In the genomic region with DNA sequence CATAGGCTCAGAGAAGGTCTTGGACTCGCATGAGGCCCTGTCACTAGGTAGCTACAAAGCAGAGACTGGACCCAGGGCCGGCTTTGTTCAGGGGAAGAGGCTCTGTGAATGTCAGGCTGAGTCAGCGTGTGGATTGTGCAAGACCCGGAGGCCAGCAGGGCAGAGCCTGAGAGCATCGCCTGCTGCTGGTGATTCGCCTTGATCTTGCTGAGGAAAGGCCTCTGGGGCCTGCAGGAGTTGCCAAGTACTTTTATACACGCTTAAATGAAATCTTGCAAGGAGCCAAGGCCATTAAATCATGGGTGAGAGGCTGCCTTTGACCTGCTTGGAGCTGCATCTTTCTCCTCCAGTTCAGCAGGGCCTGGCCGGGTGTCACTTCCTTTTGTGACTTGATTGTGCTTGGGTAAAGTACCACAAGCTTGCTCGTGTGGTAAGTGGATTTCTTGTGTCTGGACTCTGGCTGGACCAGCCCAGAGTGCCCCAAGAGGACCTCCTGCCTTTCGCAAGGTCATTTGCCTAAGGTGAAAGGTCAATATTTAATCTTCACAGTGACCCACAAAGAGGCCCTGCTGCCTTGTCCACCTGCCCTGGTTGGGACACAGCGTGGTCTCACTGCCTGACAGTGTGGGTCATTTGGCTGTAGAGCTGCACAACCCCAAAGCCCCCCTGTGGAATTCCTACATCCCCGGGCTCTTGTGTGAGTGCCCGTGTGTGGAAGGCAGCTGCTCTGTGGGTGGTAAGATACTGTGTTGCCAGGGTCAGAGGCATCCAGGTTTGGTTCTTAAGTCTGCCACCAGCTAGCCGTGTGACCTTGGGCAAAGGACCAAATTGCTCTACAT, we compare ENCODE assay signal across 8 cellular contexts. TPM values are rescaled to one million over a fixed set of nuclear protein-coding genes. Genes with fewer than 3 reads are reported as not detected.
DNase-seq lines count a peak whose midpoint lies in the region; ATAC-seq and TF ChIP-seq lines count a peak whose summit lies in the region.

No MANE protein-coding gene starts in this region.

- peaks cover 0 to 6% (median 0%) of the 10 kb centered on the region in 7 donors for H3K9me3 Mint-ChIP-seq in CD14-positive monocyte
- H3K9me3 Mint-ChIP-seq in activated CD4-positive, alpha-beta T cell treated with anti-CD3 and anti-CD28 coated beads, Interleukin-2, amount 10 ng/mL, durations not matched to agents 7 days and 5 days: peaks cover 5% of the 10 kb centered on the region

- TF ChIP-seq POLR2A in IMR-90 (IDR thresholded peaks at IDR 0.05; ENCODE audit: low read depth, low read length): no peak

- H2AFZ ChIP-seq in IMR-90 (replicated peaks; ENCODE audit: low read length, poor library complexity): peak overlapping the region; percentile 15

- peaks cover 29 to 84% of the 10 kb centered on the region in 2 experiments for H3K79me1 ChIP-seq in IMR-90 (ENCODE audit: low read depth in 1 of 2, low read length in 2 of 2)

- peaks cover 38% of the 10 kb centered on the region for H3K4me1 ChIP-seq in IMR-90 (ENCODE audit: control insufficient read depth, insufficient read depth, low read length)

- in situ Hi-C loops in IMR-90 (cut with MboI; ENCODE audit: low sequenced_read_pairs): no loop called here

- H3K4me1 Mint-ChIP-seq in CD14-positive monocyte: peaks cover 99% of the 10 kb centered on the region
- peaks cover 98% of the 10 kb centered on the region for H3K4me1 Mint-ChIP-seq in activated CD4-positive, alpha-beta T cell treated with anti-CD3 and anti-CD28 coated beads, Interleukin-2, amount 10 ng/mL, durations not matched to agents 7 days and 5 days

- H3K36me3 Mint-ChIP-seq in CD14-positive monocyte: peaks cover 52 to 59% of the 10 kb centered on the region in 2 donors
- peaks cover 77% of the 10 kb centered on the region for H3K36me3 Mint-ChIP-seq in activated CD4-positive, alpha-beta T cell treated with anti-CD3 and anti-CD28 coated beads, Interleukin-2, amount 10 ng/mL, durations not matched to agents 7 days and 5 days (ENCODE audit: low read depth)

- peak overlapping the region; percentile 65 for H3K14ac ChIP-seq in IMR-90 (replicated peaks; ENCODE audit: low read depth, low read length)

- no peaks in the 10 kb centered on the region for H3K27me3 Mint-ChIP-seq in CD14-positive monocyte (ENCODE audit: low read depth in 3 of 3)
- no peaks in the 10 kb centered on the region for H3K27me3 Mint-ChIP-seq in activated CD4-positive, alpha-beta T cell treated with anti-CD3 and anti-CD28 coated beads, Interleukin-2, amount 10 ng/mL, durations not matched to agents 7 days and 5 days

- 0 out of 2 replicates have a peak, but pooled peaks cover 2% of the 10 kb centered on the region for H3K36me3 ChIP-seq in IMR-90 (ENCODE audit: control insufficient read depth, insufficient read depth, low read length)

- H3K23ac ChIP-seq in IMR-90 (ENCODE audit: low read depth, low read length): peak overlapping the region; percentile 86

- H3K9me1 ChIP-seq in IMR-90 (ENCODE audit: insufficient read depth, low read length): peaks cover 53% of the 10 kb centered on the region

- H3K27me3 ChIP-seq in IMR-90 (ENCODE audit: control insufficient read depth, insufficient read depth, low read length) (no peaks in the 10 kb centered on the region), dorsolateral prefrontal cortex (no peaks in the 10 kb centered on the region)

- no TSS peak for BruUV-seq in IMR-90 (replicated peaks; lab: Mats Ljungman, UMichigan)

- peak overlapping the region; percentile 54 to 87 for H4K8ac ChIP-seq in IMR-90 (ENCODE audit: low read depth in 2 of 2, low read length in 2 of 2)

- H4K5ac ChIP-seq in IMR-90 (ENCODE audit: low read depth, low read length): peak overlapping the region; percentile 9; the same call in 1 of the 2 replicates

- H3K4me3 ChIP-seq in IMR-90 (ENCODE audit: insufficient read depth, low read depth, low read length): no peak overlapping the region
- peak overlapping the region in 1 of 59 donors; percentile 2 for H3K4me3 ChIP-seq in dorsolateral prefrontal cortex

- intact Hi-C loops in CD14-positive monocyte (cut with micrococcal nuclease): loop anchor here in 1 of 2 donors (2.0 kb wide), 1 partner anchor 14 kb away; no protein-coding TSS in a partner anchor
- intact Hi-C loops in IMR-90 (cut with micrococcal nuclease): loop anchor here (5.0 kb wide), 1 partner anchor 37 kb away; no protein-coding TSS in a partner anchor
- intact Hi-C loops in dorsolateral prefrontal cortex (cut with DNase I): no loop called here

- H4K20me1 ChIP-seq in IMR-90 (ENCODE audit: insufficient read depth, low read length): peaks cover 14% of the 10 kb centered on the region

- peak overlapping the region; percentile 62 for H3K56ac ChIP-seq in IMR-90 (ENCODE audit: extremely low read depth, insufficient read depth, low read length)

- ATAC-seq in IMR-90 (ENCODE audit: low read depth): peak; percentile 92
- no peak for ATAC-seq in GM21381 (IDR thresholded peaks at IDR 0.05; ENCODE audit: unreplicated experiment)

- peak overlapping the region; percentile 90; the same call in 1 of the 2 replicates for H2AK5ac ChIP-seq in IMR-90 (ENCODE audit: low read depth, low read length)

- H3K4me2 ChIP-seq in IMR-90 (ENCODE audit: low read depth, low read length): peak overlapping the region; percentile 27

- DNase-seq in CD14-positive monocyte (ENCODE audit: low spot score) (peak; percentile 96), IMR-90 (peak; percentile 97), dorsolateral prefrontal cortex (peak in 7 of 10 donors; percentile 57 to 80 (median 60)), lung microvascular endothelial cell (ENCODE audit: low read depth in 2 of 2) (peak; percentile 88 to 95), SHP77 (lab: John Stamatoyannopoulos, UW) (no peak)
- DNase-seq in activated CD4-positive, alpha-beta T cell treated with anti-CD3 and anti-CD28 coated beads, Interleukin-2, amount 10 ng/mL, durations not matched to agents 7 days and 5 days: peak; percentile 45
- DNase-seq in stimulated activated CD8-positive, alpha-beta memory T cell treated with anti-CD3 and anti-CD28 coated beads, Interleukin-12 subunit alpha, Interleukin-12 subunit beta, amount 100 ng/mL, for 1 hour (ENCODE audit: low read depth): peak; percentile 33

- H3K4ac ChIP-seq in IMR-90 (ENCODE audit: low read depth, low read length): peak overlapping the region; percentile 84

- H2BK5ac ChIP-seq in IMR-90 (ENCODE audit: low read depth, low read length, poor library complexity, severe bottlenecking): peak overlapping the region; percentile 75

- H2BK15ac ChIP-seq in IMR-90 (ENCODE audit: low read depth, low read length): peak overlapping the region; percentile 64; the same call in 1 of the 3 replicates

- peak overlapping the region; percentile 59 for H2BK20ac ChIP-seq in IMR-90 (ENCODE audit: low read depth, low read length)

- H4K91ac ChIP-seq in IMR-90 (ENCODE audit: insufficient read depth, low read depth, low read length): peak overlapping the region; percentile 75

- peak overlapping the region; percentile 45 to 85 for H3K4me3 Mint-ChIP-seq in CD14-positive monocyte
- peak overlapping the region; percentile 44 for H3K4me3 Mint-ChIP-seq in activated CD4-positive, alpha-beta T cell treated with anti-CD3 and anti-CD28 coated beads, Interleukin-2, amount 10 ng/mL, durations not matched to agents 7 days and 5 days

- peak overlapping the region; percentile 83 for H2AK9ac ChIP-seq in IMR-90 (replicated peaks; ENCODE audit: low read depth, low read length, poor library complexity)

- CTCF ChIA-PET in IMR-90 (lab: Yijun Ruan, JAX): interaction anchor here (1.4 to 1.6 kb wide), 3 partner anchors 10 to 54 kb away, joined by 3 to 8 read pairs (median 5); no protein-coding TSS in a partner anchor
- CTCF ChIA-PET in activated CD4-positive, alpha-beta T cell treated with anti-CD3 and anti-CD28 coated beads, Interleukin-2, amount 10 ng/mL, durations not matched to agents 7 days and 5 days (lab: Charles Lee): interaction anchor here (0.6 to 9.8 kb wide), 14 partner anchors 9 to 119 kb away, joined by 3 to 118 read pairs (median 5); partner anchors contain the start of gene PRXL2A

- dilution Hi-C loops in IMR-90 (cut with HindIII; ENCODE audit: low sequenced_read_pairs, unreplicated experiment): no loop called here

- peak overlapping the region; percentile 27; the same call in 1 of the 2 replicates for H3K18ac ChIP-seq in IMR-90 (ENCODE audit: low read depth, low read length)

- peak overlapping the region; percentile 89 for H2BK120ac ChIP-seq in IMR-90 (ENCODE audit: low read depth, low read length)

- H3K9me3 ChIP-seq in IMR-90 (ENCODE audit: control insufficient read depth, insufficient read depth, low read length): no peaks in the 10 kb centered on the region

- 10% methylated on average over 4 of the region's 14 CpGs; no CpG with 5 or more reads in 1 of the 2 experiments for WGBS in IMR-90 (ENCODE audit: extremely low coverage in 2 of 2, insufficient read length in 1 of 2), 2 experiments

- peak overlapping the region; percentile 58; the same call in 1 of the 2 replicates for H3K9ac ChIP-seq in IMR-90 (ENCODE audit: low read depth, low read length)

- H3K27ac Mint-ChIP-seq in CD14-positive monocyte: peak overlapping the region; percentile 94 to 99 (median 97)
- H3K27ac Mint-ChIP-seq in activated CD4-positive, alpha-beta T cell treated with anti-CD3 and anti-CD28 coated beads, Interleukin-2, amount 10 ng/mL, durations not matched to agents 7 days and 5 days: peak overlapping the region; percentile 89

- H3K27ac ChIP-seq in IMR-90 (ENCODE audit: insufficient read depth, low read length) (peak overlapping the region; percentile 84), dorsolateral prefrontal cortex (peak overlapping the region; percentile 6 to 93 (median 83))

- peak; percentile 28; the same call in 1 of the 2 replicates for TF ChIP-seq RAD21 in IMR-90 (IDR thresholded peaks at IDR 0.05; ENCODE audit: low read length)

- POLR2A ChIA-PET in IMR-90 (lab: Charles Lee; ENCODE audit: unreplicated experiment): interaction anchor here (0.5 kb wide), 2 partner anchors 9 to 15 kb away, joined by 10 to 14 read pairs; no protein-coding TSS in a partner anchor
- POLR2A ChIA-PET in activated CD4-positive, alpha-beta T cell treated with anti-CD3 and anti-CD28 coated beads, Interleukin-2, amount 10 ng/mL, durations not matched to agents 7 days and 5 days (lab: Charles Lee): interaction anchor here (1.0 to 1.7 kb wide), 2 partner anchors 27 to 42 kb away, joined by 3 to 6 read pairs; no protein-coding TSS in a partner anchor

- TF ChIP-seq CTCF in CD14-positive monocyte (IDR thresholded peaks at IDR 0.05): no peak
- no peak for TF ChIP-seq CTCF in IMR-90 (conservative IDR thresholded peaks at IDR 0.05; ENCODE audit: low read depth, low read length)
- TF ChIP-seq CTCF in dorsolateral prefrontal cortex (IDR thresholded peaks at IDR 0.05 in 54 of 56, conservative IDR thresholded peaks at IDR 0.05 in 2 of 56; ENCODE audit: low read depth in 1 of 56, partially characterized antibody in 56 of 56): peak in 2 of 56 donors; percentile 16 to 17

RNA-seq across cellular contexts. Expression of gene SH2D4B, which starts 38.6 kb away (rescaled TPM):
- polyA plus RNA-seq in CD14-positive monocyte: not detected
- total RNA-seq in IMR-90 (2012; rRNA removed): not detected in 2 replicates
- not detected in 2 replicates for polyA plus RNA-seq in IMR-90 (2012; rRNA removed)
- not detected in 2 replicates for polyA plus RNA-seq in IMR-90 (2012; cell fraction: cytosol; rRNA removed)
- not detected in 2 replicates for polyA plus RNA-seq in IMR-90 (2012; cell fraction: nucleus; rRNA removed; ENCODE audit: low replicate concordance)
- under 1 TPM; 0.07 to 0.10 TPM for total RNA-seq in activated CD4-positive, alpha-beta T cell treated with anti-CD3 and anti-CD28 coated beads, Interleukin-2, amount 10 ng/mL, durations not matched to agents 7 days and 5 days
- total RNA-seq in dorsolateral prefrontal cortex: 1 to 10 TPM in 2 of 120 experiments, under 1 TPM in 103, not detected in 15; 0.07 to 1.3 (median 0.38) TPM
- under 0.01 TPM in 1 of 2 replicates, not detected in the other for total RNA-seq in lung microvascular endothelial cell

RNA-seq across cellular contexts. Expression of gene TSPAN14, which starts 44.9 kb away (rescaled TPM):
- 100 to 1,000 TPM; 123 to 160 TPM for polyA plus RNA-seq in CD14-positive monocyte
- 13.3 and 18.5 TPM in 2 replicates for total RNA-seq in IMR-90 (2012; rRNA removed)
- 40.6 and 43.0 TPM in 2 replicates for polyA plus RNA-seq in IMR-90 (2012; rRNA removed)
- polyA plus RNA-seq in IMR-90 (2012; cell fraction: cytosol; rRNA removed): 55.8 and 57.7 TPM in 2 replicates
- 36.3 and 44.3 TPM in 2 replicates for polyA plus RNA-seq in IMR-90 (2012; cell fraction: nucleus; rRNA removed; ENCODE audit: low replicate concordance)
- total RNA-seq in activated CD4-positive, alpha-beta T cell treated with anti-CD3 and anti-CD28 coated beads, Interleukin-2, amount 10 ng/mL, durations not matched to agents 7 days and 5 days: 100 to 1,000 TPM; 127 to 143 TPM
- total RNA-seq in dorsolateral prefrontal cortex: 10 to 100 TPM; 40.9 to 83.1 (median 60.2) TPM
- total RNA-seq in lung microvascular endothelial cell: 35.7 and 60.9 TPM in 2 replicates

Comparison
In these comparisons a context has a peak if more than half of its experiments do, and no peak if none do; other contexts are left out.
1. DNase-seq: peak in CD14-positive monocyte (single experiment), IMR-90 (single experiment), activated CD4-positive, alpha-beta T cell treated with anti-CD3 and anti-CD28 coated beads, Interleukin-2, amount 10 ng/mL, durations not matched to agents 7 days and 5 days (single experiment), dorsolateral prefrontal cortex (7 of 10), lung microvascular endothelial cell (2 of 2) and stimulated activated CD8-positive, alpha-beta memory T cell treated with anti-CD3 and anti-CD28 coated beads, Interleukin-12 subunit alpha, Interleukin-12 subunit beta, amount 100 ng/mL, for 1 hour (single experiment); none in SHP77 (0 of 2).